Comparison of ENCODE assay signal across 8 cellular contexts in the genomic region with DNA sequence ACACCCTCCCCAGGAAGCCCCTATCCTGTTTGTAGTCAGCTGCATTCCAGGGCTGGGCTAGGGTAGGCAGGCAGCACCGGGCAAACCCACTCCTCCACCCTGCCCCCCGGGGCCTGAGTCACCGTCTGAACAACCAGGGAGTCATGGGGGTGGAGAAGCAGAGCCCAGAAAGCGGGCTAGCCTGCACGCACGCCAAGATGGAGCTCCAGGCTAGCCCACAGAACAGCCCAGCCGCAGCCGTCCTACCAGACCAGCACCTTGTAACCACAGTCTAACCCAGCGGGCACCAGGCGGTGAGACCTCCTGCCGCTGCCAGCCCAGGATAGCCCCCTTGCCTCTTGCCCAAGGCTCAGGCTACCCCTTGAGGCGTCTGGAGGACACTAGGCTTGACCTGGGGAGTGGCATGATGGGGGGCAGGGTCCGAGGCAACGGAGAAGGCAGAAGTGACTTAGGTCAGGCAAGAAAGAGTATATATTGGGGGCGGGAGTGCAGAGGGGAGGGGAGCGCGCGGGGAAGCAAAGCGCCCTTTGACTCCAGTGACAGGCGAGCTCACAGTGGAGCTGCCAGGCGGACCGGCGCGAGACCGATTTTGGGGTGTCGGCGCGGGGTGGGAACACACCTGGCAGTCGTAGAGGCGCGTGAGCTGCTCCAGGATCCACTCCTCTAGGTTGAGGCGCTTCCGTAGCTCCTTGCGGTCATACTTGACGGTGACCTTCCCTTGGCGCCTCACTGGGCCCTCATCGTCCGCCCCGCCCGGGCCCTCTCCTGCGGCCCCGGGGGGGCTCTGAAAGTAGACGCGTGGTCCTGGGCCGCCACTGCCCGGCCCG. TPM values are rescaled to one million over a fixed set of nuclear protein-coding genes. Genes with fewer than 3 reads are reported as not detected.
DNase-seq lines count a peak whose midpoint lies in the region; ATAC-seq and TF ChIP-seq lines count a peak whose summit lies in the region.

No MANE protein-coding gene starts in this region.

- H3K27me3 Mint-ChIP-seq in WTC11 (ENCODE audit: low read depth), result no peaks in the 10 kb centered on the region

- H3K36me3 ChIP-seq in left lung, result peaks cover 0 to 20% of the 10 kb centered on the region in 2 donors

- H3K27ac ChIP-seq in caudate nucleus (ENCODE audit: low read depth, low read length) (peak overlapping the region; percentile 76), left lung (peak overlapping the region; percentile 68 to 71)

- CTCF ChIA-PET in WTC11 (lab: Charles Lee), result interaction anchor here (0.7 to 2.1 kb wide), 8 partner anchors 20 to 109 kb away, joined by 3 to 11 read pairs (median 5); a partner anchor contains a TSS

- POLR2A ChIA-PET in WTC11 (lab: Charles Lee), result interaction anchor here (0.6 to 1.9 kb wide), 10 partner anchors 17 to 465 kb away, joined by 3 to 7 read pairs (median 4); a partner anchor contains a TSS

- peak overlapping the region; percentile 72 to 77 for H3K4me3 ChIP-seq in left lung

- peaks cover 50% of the 10 kb centered on the region for H3K4me1 Mint-ChIP-seq in WTC11

- no peaks in the 10 kb centered on the region for H3K27me3 ChIP-seq in left lung

- H3K9me3 Mint-ChIP-seq in WTC11, result no peaks in the 10 kb centered on the region

- peaks cover 8% of the 10 kb centered on the region for H3K36me3 Mint-ChIP-seq in WTC11

- ATAC-seq in WTC11, result no peak
- peak; percentile 3 for ATAC-seq in left lung

- H3K4me1 ChIP-seq in left lung, result peaks cover 18 to 62% of the 10 kb centered on the region in 2 donors

- peak overlapping the region; percentile 85 for H3K4me3 Mint-ChIP-seq in WTC11

- peak overlapping the region; percentile 60 for H3K27ac Mint-ChIP-seq in WTC11

- TF ChIP-seq CTCF in WTC11 (IDR thresholded peaks at IDR 0.05) (no peak), left lung (IDR thresholded peaks at IDR 0.05) (no peak)

- intact Hi-C loops in left lung (cut with DNase I), result no loop called here

- DNase-seq in DMS79 (lab: John Stamatoyannopoulos, UW), result peak; percentile 30
- DNase-seq in LoVo (ENCODE audit: low spot score), result peak; percentile 89
- no peak for DNase-seq in WTC11 (ENCODE audit: low spot score)
- DNase-seq in caudate nucleus (lab: John Stamatoyannopoulos, UW), result peak in 9 of 61 donors; percentile 22 to 63 (median 39)
- DNase-seq in left lung, result peak; percentile 83 to 89
- peak; percentile 67 to 79 for DNase-seq in stimulated activated CD4-positive, alpha-beta T cell treated with anti-CD3 and anti-CD28 coated beads, Interleukin-4, amount 100 ng/mL, for 48 hours (ENCODE audit: low read depth in 2 of 2)
- DNase-seq in NCI-H510A (lab: John Stamatoyannopoulos, UW), result no peak
- DNase-seq in HuH-7 (ENCODE audit: low spot score), result no peak

- no peaks in the 10 kb centered on the region for H3K9me3 ChIP-seq in left lung

TF ChIP-seq in WTC11, 78 proteins besides CTCF, POLR2A, EP300 and RAD21 (continues in another document):
- no peak for TF ChIP-seq ZNF263 (CRISPR knock-in tag; IDR thresholded peaks at IDR 0.05; ENCODE audit: low read depth)
- no peak for TF ChIP-seq MXD4 (CRISPR knock-in tag; IDR thresholded peaks at IDR 0.05; ENCODE audit: borderline replicate concordance)
- TF ChIP-seq, protein P1, sequence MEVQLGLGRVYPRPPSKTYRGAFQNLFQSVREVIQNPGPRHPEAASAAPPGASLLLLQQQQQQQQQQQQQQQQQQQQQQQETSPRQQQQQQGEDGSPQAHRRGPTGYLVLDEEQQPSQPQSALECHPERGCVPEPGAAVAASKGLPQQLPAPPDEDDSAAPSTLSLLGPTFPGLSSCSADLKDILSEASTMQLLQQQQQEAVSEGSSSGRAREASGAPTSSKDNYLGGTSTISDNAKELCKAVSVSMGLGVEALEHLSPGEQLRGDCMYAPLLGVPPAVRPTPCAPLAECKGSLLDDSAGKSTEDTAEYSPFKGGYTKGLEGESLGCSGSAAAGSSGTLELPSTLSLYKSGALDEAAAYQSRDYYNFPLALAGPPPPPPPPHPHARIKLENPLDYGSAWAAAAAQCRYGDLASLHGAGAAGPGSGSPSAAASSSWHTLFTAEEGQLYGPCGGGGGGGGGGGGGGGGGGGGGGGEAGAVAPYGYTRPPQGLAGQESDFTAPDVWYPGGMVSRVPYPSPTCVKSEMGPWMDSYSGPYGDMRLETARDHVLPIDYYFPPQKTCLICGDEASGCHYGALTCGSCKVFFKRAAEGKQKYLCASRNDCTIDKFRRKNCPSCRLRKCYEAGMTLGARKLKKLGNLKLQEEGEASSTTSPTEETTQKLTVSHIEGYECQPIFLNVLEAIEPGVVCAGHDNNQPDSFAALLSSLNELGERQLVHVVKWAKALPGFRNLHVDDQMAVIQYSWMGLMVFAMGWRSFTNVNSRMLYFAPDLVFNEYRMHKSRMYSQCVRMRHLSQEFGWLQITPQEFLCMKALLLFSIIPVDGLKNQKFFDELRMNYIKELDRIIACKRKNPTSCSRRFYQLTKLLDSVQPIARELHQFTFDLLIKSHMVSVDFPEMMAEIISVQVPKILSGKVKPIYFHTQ (CRISPR knock-in tag; IDR thresholded peaks at IDR 0.05), result no peak
- TF ChIP-seq ZNF671 (CRISPR knock-in tag; IDR thresholded peaks at IDR 0.05), result no peak
- TF ChIP-seq, protein P2, sequence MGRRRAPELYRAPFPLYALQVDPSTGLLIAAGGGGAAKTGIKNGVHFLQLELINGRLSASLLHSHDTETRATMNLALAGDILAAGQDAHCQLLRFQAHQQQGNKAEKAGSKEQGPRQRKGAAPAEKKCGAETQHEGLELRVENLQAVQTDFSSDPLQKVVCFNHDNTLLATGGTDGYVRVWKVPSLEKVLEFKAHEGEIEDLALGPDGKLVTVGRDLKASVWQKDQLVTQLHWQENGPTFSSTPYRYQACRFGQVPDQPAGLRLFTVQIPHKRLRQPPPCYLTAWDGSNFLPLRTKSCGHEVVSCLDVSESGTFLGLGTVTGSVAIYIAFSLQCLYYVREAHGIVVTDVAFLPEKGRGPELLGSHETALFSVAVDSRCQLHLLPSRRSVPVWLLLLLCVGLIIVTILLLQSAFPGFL (CRISPR knock-in tag; IDR thresholded peaks at IDR 0.05; ENCODE audit: borderline replicate concordance), result no peak
- TF ChIP-seq, protein P3, sequence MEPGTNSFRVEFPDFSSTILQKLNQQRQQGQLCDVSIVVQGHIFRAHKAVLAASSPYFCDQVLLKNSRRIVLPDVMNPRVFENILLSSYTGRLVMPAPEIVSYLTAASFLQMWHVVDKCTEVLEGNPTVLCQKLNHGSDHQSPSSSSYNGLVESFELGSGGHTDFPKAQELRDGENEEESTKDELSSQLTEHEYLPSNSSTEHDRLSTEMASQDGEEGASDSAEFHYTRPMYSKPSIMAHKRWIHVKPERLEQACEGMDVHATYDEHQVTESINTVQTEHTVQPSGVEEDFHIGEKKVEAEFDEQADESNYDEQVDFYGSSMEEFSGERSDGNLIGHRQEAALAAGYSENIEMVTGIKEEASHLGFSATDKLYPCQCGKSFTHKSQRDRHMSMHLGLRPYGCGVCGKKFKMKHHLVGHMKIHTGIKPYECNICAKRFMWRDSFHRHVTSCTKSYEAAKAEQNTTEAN (CRISPR knock-in tag; IDR thresholded peaks at IDR 0.05), result no peak
- TF ChIP-seq, protein P4, sequence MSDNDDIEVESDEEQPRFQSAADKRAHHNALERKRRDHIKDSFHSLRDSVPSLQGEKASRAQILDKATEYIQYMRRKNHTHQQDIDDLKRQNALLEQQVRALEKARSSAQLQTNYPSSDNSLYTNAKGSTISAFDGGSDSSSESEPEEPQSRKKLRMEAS (CRISPR knock-in tag; IDR thresholded peaks at IDR 0.05), result no peak
- no peak for TF ChIP-seq NFE2L1 (CRISPR knock-in tag; IDR thresholded peaks at IDR 0.05)
- TF ChIP-seq ESRRA (CRISPR knock-in tag; IDR thresholded peaks at IDR 0.05; ENCODE audit: borderline replicate concordance), result 0 out of 2 replicates have a peak, but pooled peaks have one; percentile 1
- no peak for TF ChIP-seq TEAD4 (CRISPR knock-in tag; IDR thresholded peaks at IDR 0.05)
- no peak for TF ChIP-seq CBFB (CRISPR knock-in tag; IDR thresholded peaks at IDR 0.05; ENCODE audit: low read depth)
- no peak for TF ChIP-seq NR2C2 (CRISPR knock-in tag; IDR thresholded peaks at IDR 0.05)
- TF ChIP-seq JAZF1 (CRISPR knock-in tag; IDR thresholded peaks at IDR 0.05), result no peak
- TF ChIP-seq FOXJ3 (CRISPR knock-in tag; IDR thresholded peaks at IDR 0.05; ENCODE audit: borderline replicate concordance), result no peak
- TF ChIP-seq ATF1 (CRISPR knock-in tag; IDR thresholded peaks at IDR 0.05), result no peak
- TF ChIP-seq, protein P5, sequence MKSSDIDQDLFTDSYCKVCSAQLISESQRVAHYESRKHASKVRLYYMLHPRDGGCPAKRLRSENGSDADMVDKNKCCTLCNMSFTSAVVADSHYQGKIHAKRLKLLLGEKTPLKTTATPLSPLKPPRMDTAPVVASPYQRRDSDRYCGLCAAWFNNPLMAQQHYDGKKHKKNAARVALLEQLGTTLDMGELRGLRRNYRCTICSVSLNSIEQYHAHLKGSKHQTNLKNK (CRISPR knock-in tag; IDR thresholded peaks at IDR 0.05), result no peak
- TF ChIP-seq, protein P6, sequence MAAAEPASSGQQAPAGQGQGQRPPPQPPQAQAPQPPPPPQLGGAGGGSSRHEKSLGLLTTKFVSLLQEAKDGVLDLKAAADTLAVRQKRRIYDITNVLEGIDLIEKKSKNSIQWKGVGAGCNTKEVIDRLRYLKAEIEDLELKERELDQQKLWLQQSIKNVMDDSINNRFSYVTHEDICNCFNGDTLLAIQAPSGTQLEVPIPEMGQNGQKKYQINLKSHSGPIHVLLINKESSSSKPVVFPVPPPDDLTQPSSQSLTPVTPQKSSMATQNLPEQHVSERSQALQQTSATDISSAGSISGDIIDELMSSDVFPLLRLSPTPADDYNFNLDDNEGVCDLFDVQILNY (CRISPR knock-in tag; IDR thresholded peaks at IDR 0.05), result no peak

RNA-seq across cellular contexts. Expression of a gene that starts 0.7 kb away (rescaled TPM):
- total RNA-seq in WTC11 (2021) (435 to 471 TPM (median 458 TPM) in 3 replicates), left lung (100 to 1,000 TPM; 154 to 200 TPM)

RNA-seq across cellular contexts. Expression of a gene that starts 5.1 kb away (rescaled TPM):
- total RNA-seq in WTC11 (2021) (57.2 to 65.9 TPM (median 61.7 TPM) in 3 replicates), left lung (10 to 100 TPM; 61.9 to 66.1 TPM)

RNA-seq across cellular contexts. Expression of a gene that starts 5.3 kb away (rescaled TPM):
- total RNA-seq in WTC11 (2021), result 80.0 to 97.4 TPM (median 82.2 TPM) in 3 replicates
- total RNA-seq in left lung, result 10 to 100 TPM; 39.1 to 42.7 TPM

RNA-seq across cellular contexts. Expression of a gene that starts 11.6 kb away (rescaled TPM):
- total RNA-seq in WTC11 (2021) (51.7 to 62.2 TPM (median 59.7 TPM) in 3 replicates), left lung (100 to 1,000 TPM; 107 to 132 TPM)

RNA-seq across cellular contexts. Expression of a gene that starts 15.7 kb away (rescaled TPM):
- total RNA-seq in WTC11 (2021) (26.0 to 27.2 TPM (median 27.1 TPM) in 3 replicates), left lung (10 to 100 TPM; 26.0 to 43.3 TPM)

Comparison
In these comparisons a context has a peak if more than half of its experiments do, and no peak if none do; other contexts are left out.
1. DNase-seq: peak in DMS79 (single experiment), LoVo (single experiment), left lung (2 of 2) and stimulated activated CD4-positive, alpha-beta T cell treated with anti-CD3 and anti-CD28 coated beads, Interleukin-4, amount 100 ng/mL, for 48 hours (2 of 2); none in WTC11 (single experiment), NCI-H510A (single experiment) and HuH-7 (single experiment).